9 cellular contexts compared by ENCODE assay signal in the genomic region with DNA sequence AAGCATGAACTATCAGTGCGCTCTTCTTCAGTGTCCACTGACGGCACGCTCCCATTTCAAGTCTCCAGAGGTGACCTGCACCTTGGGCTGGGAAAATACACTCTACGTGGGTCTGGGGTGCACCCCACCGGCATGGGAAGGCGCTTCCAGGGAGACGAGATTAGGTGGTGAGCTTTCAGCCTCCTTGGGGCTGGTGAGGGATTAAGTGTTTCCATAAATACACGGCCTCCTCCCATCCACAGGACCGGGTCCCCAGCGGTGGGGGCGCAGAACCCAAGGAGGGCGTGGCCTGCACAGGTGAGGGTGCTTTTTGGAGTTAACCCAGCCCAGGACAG. TPM values are rescaled to one million over a fixed set of nuclear protein-coding genes. Genes with fewer than 3 reads are reported as not detected.
A peak's percentile ranks its signal among the peaks of the same experiment; 100 is the strongest.
DNase-seq lines count a peak whose midpoint lies in the region; ATAC-seq, FAIRE-seq and TF ChIP-seq lines count a peak whose summit lies in the region.
"Had no signal": no experiment of that assay in that cellular context is flagged by ENCODE, and none has a peak within 500 bp of the region (broad histone marks: within the 10 kb centered on the region; RNA-seq: fewer than 3 reads in every experiment).

No MANE protein-coding gene starts in this region.

- peak overlapping the region; percentile 62 for H3K4me3 Mint-ChIP-seq in activated CD8-positive, alpha-beta T cell treated with anti-CD3 and anti-CD28 coated beads for 36 hours
- H3K4me3 Mint-ChIP-seq in activated CD8-positive, alpha-beta T cell treated with anti-CD3 and anti-CD28 coated beads, Interleukin-2, amount 10 ng/mL, durations not matched to agents 7 days and 5 days: no peak overlapping the region
- H3K4me3 Mint-ChIP-seq in activated B cell treated with CpG ODN at 0.5 μM for 24 hours: peak overlapping the region; percentile 94

- dilution Hi-C loops in keratinocyte (cut with MboI; ENCODE audit: extremely low pct_ligation_motif_present, low sequenced_read_pairs): no loop called here

- peak overlapping the region; percentile 81 for H3K4me2 ChIP-seq in keratinocyte (ENCODE audit: control insufficient read depth, extremely low read depth, insufficient read depth, low read depth, low read length)

- peaks cover 27% of the 10 kb centered on the region for H3K27me3 Mint-ChIP-seq in activated CD8-positive, alpha-beta T cell treated with anti-CD3 and anti-CD28 coated beads for 36 hours
- H3K27me3 Mint-ChIP-seq in activated CD8-positive, alpha-beta T cell treated with anti-CD3 and anti-CD28 coated beads, Interleukin-2, amount 10 ng/mL, durations not matched to agents 7 days and 5 days (ENCODE audit: low read depth): peaks cover 28% of the 10 kb centered on the region
- H3K27me3 Mint-ChIP-seq in activated B cell treated with CpG ODN at 0.5 μM for 24 hours: no peaks in the 10 kb centered on the region

- H3K4me1 ChIP-seq in keratinocyte (ENCODE audit: control insufficient read depth, extremely low read depth, insufficient read depth, low read length): peaks cover 71% of the 10 kb centered on the region
- H3K4me1 ChIP-seq in thoracic aorta (ENCODE audit: control insufficient read depth in 1 of 2, low read depth in 2 of 2): peaks cover 11 to 12% of the 10 kb centered on the region in 2 donors

- H3K27ac ChIP-seq in keratinocyte (ENCODE audit: control insufficient read depth, insufficient read depth, low read length) (peak overlapping the region; percentile 62), thoracic aorta (no peak overlapping the region)

- H3K27me3 ChIP-seq in keratinocyte (ENCODE audit: control insufficient read depth, extremely low read depth, insufficient read depth, low read length) (no peaks in the 10 kb centered on the region), thoracic aorta (replicated peaks; ENCODE audit: insufficient read depth) (no peaks in the 10 kb centered on the region)

- H3K9me1 ChIP-seq in keratinocyte (ENCODE audit: control insufficient read depth, extremely low read depth, insufficient read depth, low read length): no peaks in the 10 kb centered on the region

- peak; percentile 25 for ATAC-seq in activated CD8-positive, alpha-beta T cell treated with anti-CD3 and anti-CD28 coated beads for 36 hours
- ATAC-seq in activated CD8-positive, alpha-beta T cell treated with anti-CD3 and anti-CD28 coated beads, Interleukin-2, amount 10 ng/mL, durations not matched to agents 7 days and 5 days: no peak
- no peak for ATAC-seq in activated B cell treated with CpG ODN at 0.5 μM for 24 hours (ENCODE audit: low read depth)
- ATAC-seq in thoracic aorta (ENCODE audit: insufficient number of reproducible peaks, low FRiP score, low read depth): no peak
- ATAC-seq in GM19328 (IDR thresholded peaks at IDR 0.05; ENCODE audit: unreplicated experiment): no peak

- intact Hi-C loops in activated CD8-positive, alpha-beta T cell treated with anti-CD3 and anti-CD28 coated beads for 36 hours (cut with micrococcal nuclease): no loop called here
- intact Hi-C loops in activated B cell treated with CpG ODN at 0.5 μM for 24 hours (cut with micrococcal nuclease): loop anchor here (1.0 to 10.0 kb wide), 5 partner anchors 10 to 1745 kb away; a partner anchor contains a TSS

- CTCF ChIA-PET in activated CD8-positive, alpha-beta T cell treated with anti-CD3 and anti-CD28 coated beads for 36 hours (lab: Charles Lee): interaction anchor here (1.5 kb wide), 2 partner anchors 32 to 34 kb away, joined by 3 to 4 read pairs; no protein-coding TSS in a partner anchor
- CTCF ChIA-PET in activated CD8-positive, alpha-beta T cell treated with anti-CD3 and anti-CD28 coated beads, Interleukin-2, amount 10 ng/mL, durations not matched to agents 7 days and 5 days (lab: Charles Lee): interaction anchor here (1.4 kb wide), 1 partner anchor 32 kb away, joined by 3 read pairs; no protein-coding TSS in a partner anchor
- CTCF ChIA-PET in activated B cell treated with CpG ODN at 0.5 μM for 24 hours (lab: Charles Lee): interaction anchor here (1.5 to 2.0 kb wide), 2 partner anchors 12 to 32 kb away, joined by 4 to 5 read pairs; no protein-coding TSS in a partner anchor

- TF ChIP-seq CTCF in activated CD8-positive, alpha-beta T cell treated with anti-CD3 and anti-CD28 coated beads for 36 hours (IDR thresholded peaks at IDR 0.05): no peak
- TF ChIP-seq CTCF in activated B cell treated with CpG ODN at 0.5 μM for 24 hours (IDR thresholded peaks at IDR 0.05) (no peak), keratinocyte (optimal IDR thresholded peaks at IDR 0.05 in 1 of 3, IDR thresholded peaks at IDR 0.05 in 1 of 3, conservative IDR thresholded peaks at IDR 0.05 in 1 of 3; ENCODE audit: extremely low read depth in 1 of 3, insufficient read depth in 2 of 3, low read length in 3 of 3) (no peak), thoracic aorta (IDR thresholded peaks at IDR 0.05) (no peak)

- H3K27ac Mint-ChIP-seq in activated CD8-positive, alpha-beta T cell treated with anti-CD3 and anti-CD28 coated beads for 36 hours: no peak overlapping the region
- no peak overlapping the region for H3K27ac Mint-ChIP-seq in activated CD8-positive, alpha-beta T cell treated with anti-CD3 and anti-CD28 coated beads, Interleukin-2, amount 10 ng/mL, durations not matched to agents 7 days and 5 days
- peak overlapping the region; percentile 91 for H3K27ac Mint-ChIP-seq in activated B cell treated with CpG ODN at 0.5 μM for 24 hours

- DNase-seq in activated CD8-positive, alpha-beta T cell treated with anti-CD3 and anti-CD28 coated beads for 36 hours: no peak
- DNase-seq in activated CD8-positive, alpha-beta T cell treated with anti-CD3 and anti-CD28 coated beads, Interleukin-2, amount 10 ng/mL, durations not matched to agents 7 days and 5 days: no peak
- DNase-seq in activated B cell treated with CpG ODN at 0.5 μM for 24 hours (no peak), keratinocyte (ENCODE audit: low read depth, low spot score) (no peak), thoracic aorta (ENCODE audit: low spot score) (no peak), NCI-H524 treated with DMSO at 0.1 percent for 48 hours (lab: John Stamatoyannopoulos, UW) (no peak), putamen (ENCODE audit: low spot score) (no peak)

- H3K9ac ChIP-seq in keratinocyte (ENCODE audit: control insufficient read depth, extremely low read depth, insufficient read depth, low read length): peak overlapping the region; percentile 82

- peaks cover 6 to 18% of the 10 kb centered on the region in 2 experiments for H3K36me3 ChIP-seq in keratinocyte (ENCODE audit: control insufficient read depth in 2 of 2, extremely low read depth in 1 of 2, insufficient read depth in 2 of 2, low read length in 2 of 2)
- no peaks in the 10 kb centered on the region for H3K36me3 ChIP-seq in thoracic aorta

- no peak for FAIRE-seq in keratinocyte (lab: Jason Lieb, UNC)
- FAIRE-seq: frontal cortex had no signal

- peaks cover 18% of the 10 kb centered on the region for H3K4me1 Mint-ChIP-seq in activated CD8-positive, alpha-beta T cell treated with anti-CD3 and anti-CD28 coated beads for 36 hours (ENCODE audit: low read depth)
- H3K4me1 Mint-ChIP-seq in activated CD8-positive, alpha-beta T cell treated with anti-CD3 and anti-CD28 coated beads, Interleukin-2, amount 10 ng/mL, durations not matched to agents 7 days and 5 days (ENCODE audit: low read depth): peaks cover 16% of the 10 kb centered on the region
- peaks cover 70% of the 10 kb centered on the region for H3K4me1 Mint-ChIP-seq in activated B cell treated with CpG ODN at 0.5 μM for 24 hours

- no peaks in the 10 kb centered on the region for H3K36me3 Mint-ChIP-seq in activated CD8-positive, alpha-beta T cell treated with anti-CD3 and anti-CD28 coated beads for 36 hours (ENCODE audit: low read depth)
- H3K36me3 Mint-ChIP-seq in activated CD8-positive, alpha-beta T cell treated with anti-CD3 and anti-CD28 coated beads, Interleukin-2, amount 10 ng/mL, durations not matched to agents 7 days and 5 days (ENCODE audit: low read depth): no peaks in the 10 kb centered on the region
- H3K36me3 Mint-ChIP-seq in activated B cell treated with CpG ODN at 0.5 μM for 24 hours (ENCODE audit: low read depth): peaks cover 6% of the 10 kb centered on the region

- no peaks in the 10 kb centered on the region for H3K9me3 Mint-ChIP-seq in activated CD8-positive, alpha-beta T cell treated with anti-CD3 and anti-CD28 coated beads for 36 hours
- no peaks in the 10 kb centered on the region for H3K9me3 Mint-ChIP-seq in activated CD8-positive, alpha-beta T cell treated with anti-CD3 and anti-CD28 coated beads, Interleukin-2, amount 10 ng/mL, durations not matched to agents 7 days and 5 days (ENCODE audit: insufficient read depth)
- no peaks in the 10 kb centered on the region for H3K9me3 Mint-ChIP-seq in activated B cell treated with CpG ODN at 0.5 μM for 24 hours

- peaks cover 12% of the 10 kb centered on the region for H4K20me1 ChIP-seq in keratinocyte (ENCODE audit: control insufficient read depth, extremely low read depth, insufficient read depth, low read length)

- H3K4me3 ChIP-seq in keratinocyte (ENCODE audit: control insufficient read depth in 2 of 3, extremely low read depth in 1 of 3, insufficient read depth in 2 of 3, low read depth in 1 of 3, low read length in 3 of 3): peak overlapping the region; percentile 75 to 92 (median 80)
- H3K4me3 ChIP-seq in thoracic aorta: peak overlapping the region; percentile 79

- POLR2A ChIA-PET in activated CD8-positive, alpha-beta T cell treated with anti-CD3 and anti-CD28 coated beads for 36 hours (lab: Charles Lee): interaction anchor here (1.2 kb wide), 1 partner anchor 195 kb away, joined by 3 read pairs; no protein-coding TSS in a partner anchor
- POLR2A ChIA-PET in activated CD8-positive, alpha-beta T cell treated with anti-CD3 and anti-CD28 coated beads, Interleukin-2, amount 10 ng/mL, durations not matched to agents 7 days and 5 days (lab: Charles Lee): no interaction called here
- POLR2A ChIA-PET in activated B cell treated with CpG ODN at 0.5 μM for 24 hours (lab: Charles Lee): interaction anchor here (0.5 to 2.1 kb wide), 5 partner anchors 10 to 143 kb away, joined by 3 to 15 read pairs (median 5); no protein-coding TSS in a partner anchor

- H3K9me3 ChIP-seq in keratinocyte (ENCODE audit: control insufficient read depth, low read depth, low read length): no peaks in the 10 kb centered on the region
- H3K9me3 ChIP-seq in thoracic aorta: no peaks in the 10 kb centered on the region

- no peak overlapping the region for H2AFZ ChIP-seq in keratinocyte (ENCODE audit: control insufficient read depth, low read length)

- H3K79me2 ChIP-seq in keratinocyte (ENCODE audit: control insufficient read depth, insufficient read depth, low read length): peaks cover 40% of the 10 kb centered on the region

RNA-seq across cellular contexts. Expression of a gene that starts 1.2 kb away (rescaled TPM):
- total RNA-seq in activated CD8-positive, alpha-beta T cell treated with anti-CD3 and anti-CD28 coated beads for 36 hours: 1 to 10 TPM; 1.1 to 1.4 TPM
- under 1 TPM; 0.21 TPM for total RNA-seq in activated CD8-positive, alpha-beta T cell treated with anti-CD3 and anti-CD28 coated beads, Interleukin-2, amount 10 ng/mL, durations not matched to agents 7 days and 5 days
- total RNA-seq in activated B cell treated with CpG ODN at 0.5 μM for 24 hours (16.1 and 18.3 TPM in 2 replicates), thoracic aorta (1 to 10 TPM in 1 of 2 donors, not detected in 1; 1.2 TPM)
- polyA plus RNA-seq in keratinocyte: 35.3 to 53.6 TPM (median 45.8 TPM) in 3 replicates
- polyA plus RNA-seq in keratinocyte (2011; ENCODE audit: low read depth): 14.1 TPM
- 29.0 and 71.4 TPM in 2 replicates for polyA plus RNA-seq in keratinocyte (2011; cell fraction: cytosol; rRNA removed)
- 32.2 and 45.5 TPM in 2 replicates for polyA plus RNA-seq in keratinocyte (2011; cell fraction: nucleus; rRNA removed)
- polyA plus RNA-seq in keratinocyte (2012; ENCODE audit: low replicate concordance): 31.9 and 73.1 TPM in 2 replicates
- polyA minus RNA-seq in keratinocyte: 11.5 to 31.4 TPM (median 12.1 TPM) in 3 replicates
- polyA minus RNA-seq in keratinocyte (2011; cell fraction: cytosol; rRNA and poly(A)+ RNA removed): 25.9 TPM
- 12.1 and 16.5 TPM in 2 replicates for polyA minus RNA-seq in keratinocyte (2011; cell fraction: nucleus; rRNA and poly(A)+ RNA removed)

RNA-seq across cellular contexts. Expression of a gene that starts 49.7 kb away (rescaled TPM):
- 10 to 100 TPM; 32.4 to 38.6 TPM for total RNA-seq in activated CD8-positive, alpha-beta T cell treated with anti-CD3 and anti-CD28 coated beads for 36 hours
- total RNA-seq in activated CD8-positive, alpha-beta T cell treated with anti-CD3 and anti-CD28 coated beads, Interleukin-2, amount 10 ng/mL, durations not matched to agents 7 days and 5 days: 10 to 100 TPM; 33.3 to 43.0 TPM
- total RNA-seq in activated B cell treated with CpG ODN at 0.5 μM for 24 hours (27.8 and 29.0 TPM in 2 replicates), thoracic aorta (10 to 100 TPM; 30.7 to 36.6 TPM)
- polyA plus RNA-seq in keratinocyte: 37.5 to 50.3 TPM (median 38.5 TPM) in 3 replicates
- polyA plus RNA-seq in keratinocyte (2011; ENCODE audit: low read depth): 18.7 TPM
- 33.1 and 40.8 TPM in 2 replicates for polyA plus RNA-seq in keratinocyte (2011; cell fraction: cytosol; rRNA removed)
- 26.8 and 32.8 TPM in 2 replicates for polyA plus RNA-seq in keratinocyte (2011; cell fraction: nucleus; rRNA removed)
- polyA plus RNA-seq in keratinocyte (2012; ENCODE audit: low replicate concordance): 24.4 and 32.1 TPM in 2 replicates
- polyA minus RNA-seq in keratinocyte: 42.8 to 54.1 TPM (median 45.9 TPM) in 3 replicates
- polyA minus RNA-seq in keratinocyte (2011; cell fraction: cytosol; rRNA and poly(A)+ RNA removed): 49.5 TPM
- 13.3 and 23.6 TPM in 2 replicates for polyA minus RNA-seq in keratinocyte (2011; cell fraction: nucleus; rRNA and poly(A)+ RNA removed)

RNA-seq across cellular contexts. Expression of a gene that starts 49.8 kb away (rescaled TPM):
- 100 to 1,000 TPM; 515 to 543 TPM for total RNA-seq in activated CD8-positive, alpha-beta T cell treated with anti-CD3 and anti-CD28 coated beads for 36 hours
- total RNA-seq in activated CD8-positive, alpha-beta T cell treated with anti-CD3 and anti-CD28 coated beads, Interleukin-2, amount 10 ng/mL, durations not matched to agents 7 days and 5 days: 100 to 1,000 TPM; 505 to 520 TPM
- total RNA-seq in activated B cell treated with CpG ODN at 0.5 μM for 24 hours (578 TPM in 2 replicates), thoracic aorta (100 to 1,000 TPM; 220 to 234 TPM)
- polyA plus RNA-seq in keratinocyte: 712 to 809 TPM (median 781 TPM) in 3 replicates
- polyA plus RNA-seq in keratinocyte (2011; ENCODE audit: low read depth): 501 TPM
- 427 and 741 TPM in 2 replicates for polyA plus RNA-seq in keratinocyte (2011; cell fraction: cytosol; rRNA removed)
- polyA plus RNA-seq in keratinocyte (2011; cell fraction: nucleus; rRNA removed): 321 and 366 TPM in 2 replicates
- polyA plus RNA-seq in keratinocyte (2012; ENCODE audit: low replicate concordance): 501 and 674 TPM in 2 replicates
- polyA minus RNA-seq in keratinocyte: 242 to 333 TPM (median 249 TPM) in 3 replicates
- 266 TPM for polyA minus RNA-seq in keratinocyte (2011; cell fraction: cytosol; rRNA and poly(A)+ RNA removed)
- polyA minus RNA-seq in keratinocyte (2011; cell fraction: nucleus; rRNA and poly(A)+ RNA removed): 54.6 and 72.2 TPM in 2 replicates
